Comparison of ENCODE assay signal across 14 cellular contexts in genomic region chr3:14118400-14119165, GRCh38.
A peak's percentile ranks its signal among the peaks of the same experiment; 100 is the strongest.
DNase-seq lines count a peak whose midpoint lies in the region; ATAC-seq and TF ChIP-seq lines count a peak whose summit lies in the region.
"Had no signal": no experiment of that assay in that cellular context is flagged by ENCODE, and none has a peak within 500 bp of the region (broad histone marks: within the 10 kb centered on the region; RNA-seq: fewer than 3 reads in every experiment).

No MANE protein-coding gene starts in this region.

- H3K27ac ChIP-seq in parathyroid adenoma, result peak overlapping the region; percentile 84
- H3K27ac ChIP-seq: Peyer's patch, tibial artery had no signal

- no peaks in the 10 kb centered on the region for H3K9me3 ChIP-seq in parathyroid adenoma (ENCODE audit: control insufficient read depth, low read length)
- H3K9me3 ChIP-seq: Peyer's patch, tibial artery had no signal

- H3K9ac ChIP-seq in parathyroid adenoma, result no peak overlapping the region

- no peaks in the 10 kb centered on the region for H3K27me3 ChIP-seq in parathyroid adenoma (ENCODE audit: control insufficient read depth, insufficient read depth, low read length)
- H3K27me3 ChIP-seq: Peyer's patch, tibial artery had no signal

- H3K4me3 ChIP-seq in parathyroid adenoma (ENCODE audit: low read depth, low read length), result no peak overlapping the region
- H3K4me3 ChIP-seq: Peyer's patch, tibial artery had no signal

- H3K4me2 ChIP-seq in parathyroid adenoma (ENCODE audit: low read length), result peak overlapping the region; percentile 45

- peaks cover 49% of the 10 kb centered on the region for H3K4me1 ChIP-seq in parathyroid adenoma

- peak overlapping the region; percentile 78 for H2AFZ ChIP-seq in parathyroid adenoma

- peak; percentile 8 for DNase-seq in NCI-H2107 treated with DMSO at 0.1 percent for 48 hours (lab: John Stamatoyannopoulos, UW; ENCODE audit: unreplicated experiment)
- DNase-seq in NCI-H2107 (lab: John Stamatoyannopoulos, UW), result no peak
- DNase-seq in RPMI8226, result peak; percentile 77
- peak; percentile 65 for DNase-seq in fibroblast of gingiva (ENCODE audit: low read depth)
- DNase-seq in NCI-H2081 (lab: John Stamatoyannopoulos, UW), result no peak
- DNase-seq: effector CD8-positive, alpha-beta T cell; GOT3; naive B cell; NCI-H2081 treated with DMSO at 0.1 percent for 48 hours; Peyer's patch; tibial artery had no signal

- no peaks in the 10 kb centered on the region for H3K36me3 ChIP-seq in parathyroid adenoma (ENCODE audit: control insufficient read depth, insufficient read depth, low read length)

- no peak for TF ChIP-seq CTCF in parathyroid adenoma (IDR thresholded peaks at IDR 0.05)

- H3K79me2 ChIP-seq in parathyroid adenoma, result peaks cover 7% of the 10 kb centered on the region

- no peak for ATAC-seq in HG03457 (IDR thresholded peaks at IDR 0.05; ENCODE audit: unreplicated experiment)
- ATAC-seq in activated CD4-positive, CD25-positive, alpha-beta regulatory T cell treated with anti-CD3 and anti-CD28 coated beads, Interleukin-2, amount 50 U/mL, for 24 hours, result no peak

Comparison
In these comparisons a context has a peak if more than half of its experiments do, and no peak if none do; other contexts are left out.
1. DNase-seq: peak in NCI-H2107 treated with DMSO at 0.1 percent for 48 hours (single experiment), RPMI8226 (single experiment) and fibroblast of gingiva (single experiment); none in NCI-H2107 (single experiment) and NCI-H2081 (0 of 2).